Comparison of ENCODE assay signal across 15 cellular contexts in the genomic region with DNA sequence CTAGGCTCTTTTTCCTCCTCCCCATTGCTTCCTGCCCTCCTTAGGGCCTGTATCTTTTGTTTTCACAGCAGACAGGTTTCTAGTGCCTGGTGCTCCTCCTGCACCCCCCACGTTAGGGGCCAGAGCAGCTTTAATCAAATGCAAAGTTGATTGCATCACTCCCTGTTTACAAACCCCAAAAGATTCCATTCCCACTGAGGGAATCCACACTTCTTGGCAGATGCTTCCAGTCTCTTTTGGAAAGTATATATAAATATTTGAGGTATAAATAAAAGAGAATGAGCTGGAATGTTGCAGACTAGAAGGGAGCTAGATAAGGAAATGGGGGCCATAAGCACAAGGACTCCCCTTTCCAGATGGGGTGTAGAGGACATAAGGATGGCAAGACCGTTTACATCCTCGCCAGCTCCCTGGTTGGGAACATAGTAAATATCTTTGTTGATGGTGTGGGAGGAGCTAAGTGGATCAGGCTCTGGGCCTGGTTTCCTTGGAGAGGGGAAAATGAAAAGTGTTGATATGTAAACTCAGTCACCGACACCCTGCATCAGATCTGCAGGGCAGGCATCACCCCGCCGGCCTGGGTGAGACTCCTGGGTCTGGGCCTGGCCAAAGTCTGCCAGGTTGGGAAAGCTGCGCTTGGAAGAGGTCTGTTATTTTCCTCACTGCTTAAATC. TPM values are rescaled to one million over a fixed set of nuclear protein-coding genes. Genes with fewer than 3 reads are reported as not detected.
A peak's percentile ranks its signal among the peaks of the same experiment; 100 is the strongest.
DNase-seq lines count a peak whose midpoint lies in the region; ATAC-seq and TF ChIP-seq lines count a peak whose summit lies in the region.
"Had no signal": no experiment of that assay in that cellular context is flagged by ENCODE, and none has a peak within 500 bp of the region (broad histone marks: within the 10 kb centered on the region; RNA-seq: fewer than 3 reads in every experiment).

No MANE protein-coding gene starts in this region.

- TF ChIP-seq CTCF in AG04449 (IDR thresholded peaks at IDR 0.05; ENCODE audit: insufficient read depth, low read length, missing control alignments) (no peak), esophagus muscularis mucosa (IDR thresholded peaks at IDR 0.05) (no peak), mesothelial cell of epicardium (IDR thresholded peaks at IDR 0.05; ENCODE audit: unreplicated experiment) (no peak)

- peaks cover 20% of the 10 kb centered on the region for H3K4me1 Mint-ChIP-seq in mesothelial cell of epicardium
- peaks cover 15% of the 10 kb centered on the region for H3K4me1 Mint-ChIP-seq in stimulated activated naive CD8-positive, alpha-beta T cell treated with anti-CD3 and anti-CD28 coated beads, Interleukin-15, amount 100 ng/mL, for 72 hours

- H3K4me3 ChIP-seq in AG04449 (ENCODE audit: low read depth, low read length), result no peak overlapping the region
- peak overlapping the region; percentile 40 for H3K4me3 ChIP-seq in HUES48 (ENCODE audit: low read depth, low read length)
- H3K4me3 ChIP-seq in esophagus muscularis mucosa, result no peak overlapping the region
- H3K4me3 ChIP-seq: ascending aorta, lung had no signal

- POLR2A ChIA-PET in AG04449 (lab: Yijun Ruan, JAX), result no interaction called here

- no peak for ATAC-seq in stimulated activated naive CD8-positive, alpha-beta T cell treated with anti-CD3 and anti-CD28 coated beads, Interleukin-15, amount 100 ng/mL, for 72 hours
- ATAC-seq: esophagus mucosa had no signal

- no peaks in the 10 kb centered on the region for H3K9me3 Mint-ChIP-seq in mesothelial cell of epicardium
- no peaks in the 10 kb centered on the region for H3K9me3 Mint-ChIP-seq in stimulated activated naive CD8-positive, alpha-beta T cell treated with anti-CD3 and anti-CD28 coated beads, Interleukin-15, amount 100 ng/mL, for 72 hours

- WGBS in esophagus muscularis mucosa, result 34% methylated on average over 7 of the region's 7 CpGs

- no peak for TF ChIP-seq EP300 in esophagus muscularis mucosa (IDR thresholded peaks at IDR 0.05)

- H3K36me3 ChIP-seq in HUES48 (ENCODE audit: control insufficient read depth, insufficient read depth, low read length), result peaks cover 57% of the 10 kb centered on the region
- H3K36me3 ChIP-seq in esophagus muscularis mucosa, result peaks cover 0 to 32% (median 15%) of the 10 kb centered on the region in 4 donors
- H3K36me3 ChIP-seq: ascending aorta had no signal

- H3K27ac ChIP-seq in HUES48 (ENCODE audit: low read depth, low read length) (peak overlapping the region; percentile 95), esophagus muscularis mucosa (replicated peaks in 1 of 4) (peak overlapping the region; percentile 65 to 93 (median 72))

- no peaks in the 10 kb centered on the region for H3K9me3 ChIP-seq in HUES48 (ENCODE audit: control insufficient read depth, insufficient read depth, low read length)
- H3K9me3 ChIP-seq in esophagus muscularis mucosa, result no peaks in the 10 kb centered on the region
- H3K9me3 ChIP-seq: ascending aorta had no signal

- DNase-seq in AG04449 (ENCODE audit: low read depth, low spot score) (peak; percentile 5), esophagus muscularis mucosa (ENCODE audit: extremely low spot score) (no peak), mesothelial cell of epicardium (ENCODE audit: low spot score in 2 of 2, unreplicated experiment in 2 of 2) (no peak), NCI-H1436 (lab: John Stamatoyannopoulos, UW) (no peak), OCI-M2 (lab: John Stamatoyannopoulos, UW; ENCODE audit: unreplicated experiment) (no peak), inferior parietal cortex (ENCODE audit: extremely low spot score) (no peak)
- DNase-seq in stimulated activated naive CD8-positive, alpha-beta T cell treated with anti-CD3 and anti-CD28 coated beads, Interleukin-15, amount 100 ng/mL, for 72 hours, result no peak
- DNase-seq: NCI-H1105, NCI-H82, SW 1271 had no signal

- no peaks in the 10 kb centered on the region for H3K36me3 Mint-ChIP-seq in mesothelial cell of epicardium

- H3K4me3 Mint-ChIP-seq in mesothelial cell of epicardium, result no peak overlapping the region
- no peak overlapping the region for H3K4me3 Mint-ChIP-seq in stimulated activated naive CD8-positive, alpha-beta T cell treated with anti-CD3 and anti-CD28 coated beads, Interleukin-15, amount 100 ng/mL, for 72 hours
- H3K4me3 Mint-ChIP-seq: B cell had no signal

- peaks cover 38% of the 10 kb centered on the region for H3K4me1 ChIP-seq in HUES48 (ENCODE audit: control insufficient read depth, insufficient read depth, low read length)
- peaks cover 22 to 65% (median 64%) of the 10 kb centered on the region in 4 donors for H3K4me1 ChIP-seq in esophagus muscularis mucosa

- no peak for TF ChIP-seq POLR2A in esophagus muscularis mucosa (IDR thresholded peaks at IDR 0.05; ENCODE audit: low read depth)

- intact Hi-C loops in esophagus muscularis mucosa (cut with DNase I), result no loop called here

- peaks cover 11% of the 10 kb centered on the region for H3K27me3 Mint-ChIP-seq in mesothelial cell of epicardium (ENCODE audit: low read depth)
- H3K27me3 Mint-ChIP-seq in stimulated activated naive CD8-positive, alpha-beta T cell treated with anti-CD3 and anti-CD28 coated beads, Interleukin-15, amount 100 ng/mL, for 72 hours, result peaks cover 10% of the 10 kb centered on the region

- H3K27me3 ChIP-seq in HUES48 (ENCODE audit: control insufficient read depth, insufficient read depth, low read length) (no peaks in the 10 kb centered on the region), esophagus muscularis mucosa (peaks cover 0 to 2% (median under 1%) of the 10 kb centered on the region in 4 donors)
- H3K27me3 ChIP-seq: ascending aorta had no signal

- peak overlapping the region; percentile 11; the same call in 1 of the 2 replicates for H3K9ac ChIP-seq in HUES48 (ENCODE audit: low read depth, low read length)

- CTCF ChIA-PET in AG04449 (lab: Yijun Ruan, JAX), result interaction anchor here (1.1 kb wide), 1 partner anchor 21 kb away, joined by 4 read pairs; no protein-coding TSS in a partner anchor

- H3K27ac Mint-ChIP-seq in mesothelial cell of epicardium, result peak overlapping the region; percentile 82
- peak overlapping the region in 1 of 2 donors; percentile 9 for H3K27ac Mint-ChIP-seq in stimulated activated naive CD8-positive, alpha-beta T cell treated with anti-CD3 and anti-CD28 coated beads, Interleukin-15, amount 100 ng/mL, for 72 hours
- H3K27ac Mint-ChIP-seq: B cell had no signal

RNA-seq across cellular contexts. Expression of a gene that starts 6.2 kb away (rescaled TPM):
- 100 to 1,000 TPM; 143 to 193 (median 173) TPM for total RNA-seq in esophagus muscularis mucosa
- total RNA-seq in mesothelial cell of epicardium, result 24.9 to 26.4 TPM (median 26.2 TPM) in 3 replicates
- total RNA-seq: B cell had no signal

RNA-seq across cellular contexts. Expression of a gene that starts 11.9 kb away (rescaled TPM):
- total RNA-seq in esophagus muscularis mucosa, result 10 to 100 TPM in 1 of 4 donors, 1 to 10 TPM in 3; 4.3 to 10.1 (median 4.8) TPM
- total RNA-seq in mesothelial cell of epicardium, result 0.40 to 0.84 TPM (median 0.47 TPM) in 3 replicates

RNA-seq across cellular contexts. Expression of a gene that starts 12.1 kb away (rescaled TPM):
- total RNA-seq in esophagus muscularis mucosa, result 10 to 100 TPM in 2 of 4 donors, 1 to 10 TPM in 2; 7.9 to 16.5 (median 12.4) TPM
- 3.3 to 4.0 TPM (median 3.4 TPM) in 3 replicates for total RNA-seq in mesothelial cell of epicardium

RNA-seq across cellular contexts. Expression of a gene that starts 33.4 kb away (rescaled TPM):
- 100 to 1,000 TPM in 2 of 4 donors, 10 to 100 TPM in 2; 66.8 to 143 (median 97.7) TPM for total RNA-seq in esophagus muscularis mucosa
- 147 to 149 TPM (median 148 TPM) in 3 replicates for total RNA-seq in mesothelial cell of epicardium

RNA-seq across cellular contexts. Expression of a gene that starts 43.9 kb away (rescaled TPM):
- total RNA-seq in esophagus muscularis mucosa (10 to 100 TPM in 3 of 4 donors, 1 to 10 TPM in 1; 6.6 to 19.8 (median 15.0) TPM), mesothelial cell of epicardium (13.3 to 14.9 TPM (median 14.8 TPM) in 3 replicates)
